Comparison of ENCODE assay signal across 9 cellular contexts in genomic region chr18:63336366-63337099, GRCh38. TPM values are rescaled to one million over a fixed set of nuclear protein-coding genes. Genes with fewer than 3 reads are reported as not detected.
A peak's percentile ranks its signal among the peaks of the same experiment; 100 is the strongest.
DNase-seq lines count a peak whose midpoint lies in the region; ATAC-seq and TF ChIP-seq lines count a peak whose summit lies in the region.
"Had no signal": no experiment of that assay in that cellular context is flagged by ENCODE, and none has a peak within 500 bp of the region (broad histone marks: within the 10 kb centered on the region; RNA-seq: fewer than 3 reads in every experiment).

No MANE protein-coding gene starts in this region.

- ATAC-seq in HG03378 (IDR thresholded peaks at IDR 0.05; ENCODE audit: unreplicated experiment) = no peak

- H3K4me1 ChIP-seq in adipocyte (ENCODE audit: control insufficient read depth, insufficient read depth, low read length) (peaks cover 5% of the 10 kb centered on the region), Peyer's patch (no peaks in the 10 kb centered on the region)

- H3K27ac ChIP-seq in Peyer's patch = peak overlapping the region in 1 of 4 donors; percentile 25

- H3K36me3 ChIP-seq in adipocyte (ENCODE audit: control insufficient read depth, insufficient read depth, low read length, severe bottlenecking) = peaks cover 74% of the 10 kb centered on the region
- peaks cover 0 to 74% (median 0%) of the 10 kb centered on the region in 3 donors for H3K36me3 ChIP-seq in Peyer's patch

- H3K4me3 ChIP-seq in HFF-Myc (replicated peaks; ENCODE audit: low read depth, low read length) = no peak overlapping the region
- H3K4me3 ChIP-seq in adipocyte (ENCODE audit: low read length) = peak overlapping the region; percentile 49
- no peak overlapping the region for H3K4me3 ChIP-seq in Peyer's patch

- TF ChIP-seq CTCF in HFF-Myc (IDR thresholded peaks at IDR 0.05; ENCODE audit: low read depth, low read length, missing control alignments) = no peak
- TF ChIP-seq CTCF in Peyer's patch (IDR thresholded peaks at IDR 0.05) = no peak

- peak overlapping the region; percentile 44 for H3K9ac ChIP-seq in adipocyte (ENCODE audit: low read length)

- H3K9me3 ChIP-seq in adipocyte (ENCODE audit: control insufficient read depth, low read length) (no peaks in the 10 kb centered on the region), Peyer's patch (no peaks in the 10 kb centered on the region)

- peak; percentile 77 for DNase-seq in HFF-Myc (ENCODE audit: extremely low read depth, low read depth)
- DNase-seq in adipocyte (ENCODE audit: low read depth) = peak; percentile 95
- DNase-seq in foreskin melanocyte = peak; percentile 99
- DNase-seq in stromal cell of bone marrow (ENCODE audit: low read depth) = peak; percentile 90
- no peak for DNase-seq in Peyer's patch
- DNase-seq in NOMO-1 treated with DMSO at 0.1 percent for 48 hours (lab: John Stamatoyannopoulos, UW; ENCODE audit: unreplicated experiment) = no peak
- DNase-seq: activated CD4-positive, alpha-beta T cell treated with anti-CD3 and anti-CD28 coated beads for 1 hour; stimulated activated CD4-positive, alpha-beta T cell treated with anti-CD3 and anti-CD28 coated beads, Interleukin-1b, Interleukin-23, amount 100 ng/mL, for 48 hours had no signal

- TF ChIP-seq POLR2A in Peyer's patch (IDR thresholded peaks at IDR 0.05) = no peak

- H3K27me3 ChIP-seq in adipocyte (replicated peaks; ENCODE audit: control insufficient read depth, insufficient read depth, low read length) (no peaks in the 10 kb centered on the region), Peyer's patch (no peaks in the 10 kb centered on the region)

RNA-seq across cellular contexts. Expression of gene BCL2, which starts 17.0 kb away (rescaled TPM):
- total RNA-seq in Peyer's patch = 10 to 100 TPM; 16.2 to 54.5 (median 20.7) TPM

RNA-seq across cellular contexts. Expression of gene KDSR, which starts 30.5 kb away (rescaled TPM):
- 10 to 100 TPM in 3 of 4 donors, 1 to 10 TPM in 1; 7.4 to 33.2 (median 31.6) TPM for total RNA-seq in Peyer's patch

Comparison
In these comparisons a context has a peak if more than half of its experiments do, and no peak if none do; other contexts are left out.
1. DNase-seq: peak in HFF-Myc (single experiment), adipocyte (single experiment), foreskin melanocyte (single experiment) and stromal cell of bone marrow (single experiment); none in Peyer's patch (0 of 3) and NOMO-1 treated with DMSO at 0.1 percent for 48 hours (single experiment).